In genomic region chr1:62325696-62326095, GRCh38 we compare ENCODE assay signal across 15 cellular contexts. TPM values are rescaled to one million over a fixed set of nuclear protein-coding genes. Genes with fewer than 3 reads are reported as not detected.
DNase-seq lines count a peak whose midpoint lies in the region; ATAC-seq and TF ChIP-seq lines count a peak whose summit lies in the region.
"Had no signal": no experiment of that assay in that cellular context is flagged by ENCODE, and none has a peak within 500 bp of the region (broad histone marks: within the 10 kb centered on the region; RNA-seq: fewer than 3 reads in every experiment).

No MANE protein-coding gene starts in this region.

- intact Hi-C loops in mucosa of descending colon (cut with DNase I, micrococcal nuclease), result no loop called here

- H3K4me1 ChIP-seq in mucosa of descending colon (ENCODE audit: low read depth), result no peaks in the 10 kb centered on the region
- H3K4me1 ChIP-seq: upper lobe of right lung had no signal

- DNase-seq in H4 (ENCODE audit: low spot score) (peak; percentile 73), amniotic epithelial cell (ENCODE audit: low read depth) (peak; percentile 53), islet precursor cell (peak; percentile 93), smooth muscle cell of the brain vasculature (ENCODE audit: low read depth, low spot score) (peak; percentile 32), NCI-H187 treated with DMSO at 0.1 percent for 48 hours (lab: John Stamatoyannopoulos, UW) (no peak), globus pallidus (ENCODE audit: low spot score) (no peak), mucosa of descending colon (no peak)
- DNase-seq: CD4-positive, CD25-positive, alpha-beta regulatory T cell; KG1; NCI-H1436 treated with DMSO at 0.1 percent for 48 hours; NCI-H524; OCI-M1; stimulated activated CD8-positive, alpha-beta memory T cell treated with anti-CD3 and anti-CD28 coated beads, Interleukin-4, amount 100 ng/mL, for 48 hours; upper lobe of right lung had no signal

- no peak for ATAC-seq in mucosa of descending colon
- ATAC-seq: activated CD4-positive, CD25-positive, alpha-beta regulatory T cell treated with anti-CD3 and anti-CD28 coated beads, Interleukin-2, amount 50 U/mL, for 24 hours had no signal

- no peaks in the 10 kb centered on the region for H3K36me3 ChIP-seq in mucosa of descending colon (ENCODE audit: low read depth)
- H3K36me3 ChIP-seq: upper lobe of right lung had no signal

- no peak for TF ChIP-seq CTCF in mucosa of descending colon (IDR thresholded peaks at IDR 0.05)

- H3K9me3 ChIP-seq in mucosa of descending colon, result no peaks in the 10 kb centered on the region
- H3K9me3 ChIP-seq: upper lobe of right lung had no signal

- H3K4me3 ChIP-seq in mucosa of descending colon, result no peak overlapping the region
- H3K4me3 ChIP-seq: upper lobe of right lung had no signal

RNA-seq across cellular contexts. Expression of gene KANK4, which starts 6.5 kb away (rescaled TPM):
- total RNA-seq in H4 (2014; rRNA removed; shearing (Covaris generic)), result 0.78 TPM in 1 of 2 replicates, not detected in the other
- 1 to 10 TPM; 1.6 to 2.6 (median 1.7) TPM for total RNA-seq in mucosa of descending colon
- total RNA-seq: CD4-positive, CD25-positive, alpha-beta regulatory T cell had no signal

Comparison
In these comparisons a context has a peak if more than half of its experiments do, and no peak if none do; other contexts are left out.
1. DNase-seq: peak in H4 (single experiment), amniotic epithelial cell (single experiment), islet precursor cell (single experiment) and smooth muscle cell of the brain vasculature (single experiment); none in NCI-H187 treated with DMSO at 0.1 percent for 48 hours (single experiment), globus pallidus (single experiment) and mucosa of descending colon (0 of 3).